26 cellular contexts compared by ENCODE assay signal in the genomic region with DNA sequence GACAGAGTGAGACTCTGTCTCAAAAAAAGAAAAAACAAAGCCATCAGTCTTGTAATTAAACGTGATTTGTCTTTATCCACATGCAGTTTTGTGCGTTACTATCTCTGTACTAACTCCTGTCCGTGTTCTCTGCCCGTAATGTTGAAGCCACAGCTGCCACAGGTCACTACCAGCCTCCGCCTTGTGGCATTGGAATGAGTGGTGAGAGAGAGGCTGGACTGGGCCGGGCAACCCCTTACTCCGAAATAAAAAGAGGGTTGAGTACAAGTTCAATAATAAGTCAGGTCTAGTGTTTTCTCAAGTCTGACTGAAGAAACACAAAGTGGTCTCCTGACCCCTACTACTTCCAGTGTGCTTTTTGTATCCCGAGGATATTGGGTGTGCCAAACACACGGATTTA.
"Had no signal": no experiment of that assay in that cellular context is flagged by ENCODE, and none has a peak within 500 bp of the region (broad histone marks: within the 10 kb centered on the region; RNA-seq: fewer than 3 reads in every experiment).

No MANE protein-coding gene starts in this region.

- H3K4me3 ChIP-seq: lower lobe of right lung, pancreas, prostate gland, sigmoid colon, spleen, stomach, testis, thyroid gland, transverse colon, upper lobe of left lung, vagina had no signal

- H3K4me3 Mint-ChIP-seq: mesothelial cell of epicardium; naive B cell; natural killer cell treated with Interleukin-12 subunit alpha and Interleukin-12 subunit beta and Interleukin-15 and Interleukin-18, amount 100 ng/mL, for 72 hours; stimulated activated effector memory CD8-positive, alpha-beta T cell treated with anti-CD3 and anti-CD28 coated beads, Interleukin-12 subunit alpha, Interleukin-12 subunit beta, amount 100 ng/mL, for 72 hours had no signal

- H3K9me3 ChIP-seq: lower lobe of right lung, pancreas, prostate gland, sigmoid colon, spleen, stomach, testis, thyroid gland, transverse colon, upper lobe of left lung, vagina had no signal

- DNase-seq: hippocampal formation; kidney glomerular epithelial cell; left cardiac atrium; left ventricle myocardium superior; lower lobe of right lung; mesendoderm; naive B cell; pancreas; retina; right cardiac atrium; sigmoid colon; small intestine; spleen; stimulated activated CD4-positive, alpha-beta T cell treated with anti-CD3 and anti-CD28 coated beads, Interleukin-4, amount 100 ng/mL, for 24 hours; stimulated activated naive CD4-positive, alpha-beta T cell; stomach; testis; thyroid gland; transverse colon; upper lobe of left lung had no signal

- H3K36me3 ChIP-seq: prostate gland had no signal

- H3K27me3 Mint-ChIP-seq: naive B cell; natural killer cell treated with Interleukin-12 subunit alpha and Interleukin-12 subunit beta and Interleukin-15 and Interleukin-18, amount 100 ng/mL, for 72 hours had no signal

- H3K27me3 ChIP-seq: pancreas, sigmoid colon, spleen, stomach, testis, thyroid gland, transverse colon, upper lobe of left lung, vagina had no signal

- H3K27ac ChIP-seq: lower lobe of right lung, pancreas, prostate gland, sigmoid colon, spleen, stomach, testis, thyroid gland, transverse colon, upper lobe of left lung, vagina had no signal

- ATAC-seq: left cardiac atrium; left lobe of liver; left ventricle myocardium superior; lower lobe of right lung; natural killer cell treated with Interleukin-12 subunit alpha and Interleukin-12 subunit beta and Interleukin-15 and Interleukin-18, amount 100 ng/mL, for 72 hours; pancreas; right cardiac atrium; stimulated activated effector memory CD8-positive, alpha-beta T cell treated with anti-CD3 and anti-CD28 coated beads, Interleukin-12 subunit alpha, Interleukin-12 subunit beta, amount 100 ng/mL, for 72 hours had no signal

- H3K27ac Mint-ChIP-seq: mesothelial cell of epicardium; stimulated activated effector memory CD8-positive, alpha-beta T cell treated with anti-CD3 and anti-CD28 coated beads, Interleukin-12 subunit alpha, Interleukin-12 subunit beta, amount 100 ng/mL, for 72 hours had no signal

- H3K9me3 Mint-ChIP-seq: mesothelial cell of epicardium; naive B cell; natural killer cell treated with Interleukin-12 subunit alpha and Interleukin-12 subunit beta and Interleukin-15 and Interleukin-18, amount 100 ng/mL, for 72 hours; stimulated activated effector memory CD8-positive, alpha-beta T cell treated with anti-CD3 and anti-CD28 coated beads, Interleukin-12 subunit alpha, Interleukin-12 subunit beta, amount 100 ng/mL, for 72 hours had no signal
